7 cellular contexts compared by ENCODE assay signal in the genomic region with DNA sequence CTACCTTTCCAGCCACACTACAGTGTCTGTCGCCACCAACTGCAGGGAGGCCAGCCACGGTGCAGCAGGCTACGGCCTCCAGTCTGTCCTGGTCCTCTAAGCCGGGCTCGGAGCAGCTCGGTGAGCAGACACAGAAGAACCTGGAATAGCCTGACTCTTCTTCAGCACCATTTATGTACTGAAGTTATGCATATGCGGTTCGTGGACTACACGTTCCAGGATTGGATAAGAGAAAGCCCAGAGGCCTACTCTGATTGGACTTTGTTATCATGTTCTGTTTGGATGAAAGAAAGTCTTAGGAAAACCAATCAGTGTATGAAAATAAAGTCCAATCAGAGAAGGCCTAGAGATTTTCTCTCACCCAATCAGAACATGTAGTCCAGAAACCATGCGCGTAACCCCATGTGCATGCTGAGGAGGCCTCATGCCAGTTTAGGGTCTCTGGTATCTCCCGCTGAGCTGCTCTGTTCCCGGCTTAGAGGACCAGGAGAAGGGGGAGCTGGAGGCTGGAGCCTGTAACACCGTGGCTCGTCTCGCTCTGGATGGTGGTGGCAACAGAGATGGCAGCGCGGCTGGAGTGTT.
DNase-seq lines count a peak whose midpoint lies in the region; ATAC-seq and TF ChIP-seq lines count a peak whose summit lies in the region.
"Not testable (repeated sequence)": the region's sequence is repeated elsewhere in the genome, so short reads cannot be mapped to it uniquely, and the experiment has no call there.

No MANE protein-coding gene starts in this region.

- intact Hi-C loops in upper lobe of right lung (cut with DNase I), result not testable (repeated sequence)

- not testable (repeated sequence) for H3K79me1 ChIP-seq in mesendoderm (ENCODE audit: low read length)

- H3K27me3 Mint-ChIP-seq in endodermal cell (ENCODE audit: insufficient read depth), result not testable (repeated sequence)

- in situ Hi-C loops in SK-MEL-5 (cut with HindIII; ENCODE audit: low pct_unique_long_range_greater_than_20kb, low sequenced_read_pairs), result not testable (repeated sequence)

- H2BK15ac ChIP-seq in mesendoderm (replicated peaks; ENCODE audit: low read depth), result not testable (repeated sequence)

- peaks cover 76% of the 10 kb centered on the region for H3K9me3 Mint-ChIP-seq in endodermal cell

- not testable (repeated sequence) for H3K79me2 ChIP-seq in hepatocyte; mesendoderm (ENCODE audit: control insufficient read depth, insufficient read depth, low read length)

- not testable (repeated sequence) for H2BK5ac ChIP-seq in mesendoderm (ENCODE audit: low read length)

- not testable (repeated sequence) for H3K4me1 Mint-ChIP-seq in endodermal cell

- H3K4me3 ChIP-seq in HUES64 (ENCODE audit: low read length), result peak overlapping the region; percentile 26; the same call in 1 of the 2 replicates
- not testable (repeated sequence) for H3K4me3 ChIP-seq in endodermal cell (ENCODE audit: low read length); hepatocyte; upper lobe of right lung
- peak overlapping the region; percentile 49 for H3K4me3 ChIP-seq in mesendoderm (ENCODE audit: low read length)

- H3K56ac ChIP-seq in mesendoderm (ENCODE audit: low read length), result not testable (repeated sequence)

- not testable (repeated sequence) for H3K36me3 ChIP-seq in HUES64 (ENCODE audit: insufficient read depth, low read length); endodermal cell (ENCODE audit: control insufficient read depth, insufficient read depth, low read length); hepatocyte (replicated peaks; ENCODE audit: insufficient read depth, low read depth); mesendoderm (ENCODE audit: control insufficient read depth, insufficient read depth, low read length); upper lobe of right lung

- not testable (repeated sequence) for H2BK120ac ChIP-seq in mesendoderm (ENCODE audit: low read depth, low read length)

- H2AFZ ChIP-seq in hepatocyte, result not testable (repeated sequence)

- not testable (repeated sequence) for H4K5ac ChIP-seq in mesendoderm (ENCODE audit: low read length)

- ATAC-seq in upper lobe of right lung, result peak; percentile 26

- H4K8ac ChIP-seq in mesendoderm (ENCODE audit: low read depth, low read length), result not testable (repeated sequence)

- H3K4ac ChIP-seq in mesendoderm (ENCODE audit: low read depth, low read length), result not testable (repeated sequence)

- not testable (repeated sequence) for H3K9ac ChIP-seq in HUES64 (ENCODE audit: low read depth, low read length); endodermal cell (ENCODE audit: extremely low read depth, low read length, poor library complexity, severe bottlenecking); mesendoderm (ENCODE audit: low read length)

- not testable (repeated sequence) for H3K4me2 ChIP-seq in hepatocyte; mesendoderm (ENCODE audit: low read length)

- H3K18ac ChIP-seq in mesendoderm (ENCODE audit: low read length), result not testable (repeated sequence)

- peak; percentile 72 for DNase-seq in Daoy (ENCODE audit: low read depth)
- DNase-seq in SK-MEL-5 (ENCODE audit: low read depth, low spot score), result peak; percentile 57
- DNase-seq in endodermal cell, result peak; percentile 9
- peak; percentile 5 for DNase-seq in hepatocyte (ENCODE audit: low spot score)
- not testable (repeated sequence) for DNase-seq in mesendoderm, upper lobe of right lung

- 75% methylated on average over 18 of the region's 18 CpGs for WGBS in HUES64
- 72 to 73% methylated on average over 16 to 18 of the region's 18 CpGs for WGBS in endodermal cell (ENCODE audit: insufficient coverage in 1 of 2, insufficient read length in 1 of 2), 2 experiments
- 74% methylated on average over 18 of the region's 18 CpGs for WGBS in hepatocyte (ENCODE audit: low lambda C conversion rate, missing lambda C conversion rate)
- WGBS in mesendoderm (ENCODE audit: extremely low coverage, insufficient coverage, low lambda C conversion rate), result no CpG with 5 or more reads among the region's 18 CpGs

- not testable (repeated sequence) for H3K27me3 ChIP-seq in HUES64 (ENCODE audit: insufficient read depth, low read length); endodermal cell (ENCODE audit: control insufficient read depth, insufficient read depth, low read length, poor library complexity, severe bottlenecking); hepatocyte; mesendoderm (ENCODE audit: insufficient read depth, low read length, poor library complexity); upper lobe of right lung

- H2AK5ac ChIP-seq in mesendoderm (ENCODE audit: low read length), result not testable (repeated sequence)

- peaks cover 70% of the 10 kb centered on the region for H3K9me3 ChIP-seq in HUES64 (ENCODE audit: insufficient read depth, low read depth, low read length)
- peaks cover 68% of the 10 kb centered on the region for H3K9me3 ChIP-seq in endodermal cell (ENCODE audit: control insufficient read depth, low read length)
- not testable (repeated sequence) for H3K9me3 ChIP-seq in hepatocyte (ENCODE audit: low read depth); upper lobe of right lung

- not testable (repeated sequence) for TF ChIP-seq CTCF in endodermal cell (conservative IDR thresholded peaks at IDR 0.05); hepatocyte (IDR thresholded peaks at IDR 0.05; ENCODE audit: poor library complexity); upper lobe of right lung (IDR thresholded peaks at IDR 0.05)

- H3K36me3 Mint-ChIP-seq in endodermal cell (ENCODE audit: low read depth), result peaks cover 15% of the 10 kb centered on the region

- H3K4me3 Mint-ChIP-seq in endodermal cell, result not testable (repeated sequence)

- H4K20me1 ChIP-seq in hepatocyte (ENCODE audit: insufficient read depth, poor library complexity, severe bottlenecking), result not testable (repeated sequence)

- H3K9me2 ChIP-seq in hepatocyte (replicated peaks; ENCODE audit: insufficient read depth), result not testable (repeated sequence)

- H3K27ac ChIP-seq in HUES64 (ENCODE audit: low read depth, low read length); endodermal cell (ENCODE audit: low read depth, low read length); hepatocyte; mesendoderm (ENCODE audit: low read depth, low read length); upper lobe of right lung: not testable (repeated sequence)

- not testable (repeated sequence) for H3K27ac Mint-ChIP-seq in endodermal cell

- H3K4me1 ChIP-seq in HUES64 (ENCODE audit: insufficient read depth, low read length); endodermal cell (ENCODE audit: control insufficient read depth, insufficient read depth, low read length); hepatocyte (ENCODE audit: insufficient read depth); mesendoderm (ENCODE audit: control insufficient read depth, low read depth, low read length); upper lobe of right lung: not testable (repeated sequence)

- not testable (repeated sequence) for H3K23ac ChIP-seq in mesendoderm (ENCODE audit: low read length)
